ENCODE assay signal across 1 cellular context in genomic region chr1:155130272-155131006, GRCh38.
TF ChIP-seq lines count a peak whose summit lies in the region.

No MANE protein-coding gene starts in this region.

TF ChIP-seq in IMR-90, 13 proteins besides CTCF, POLR2A, EP300 and RAD21:
- no peak for TF ChIP-seq ELK1 (IDR thresholded peaks at IDR 0.05; ENCODE audit: borderline replicate concordance, low read depth, low read length)
- TF ChIP-seq RFX5 (IDR thresholded peaks at IDR 0.05; ENCODE audit: low read depth, low read length) = no peak
- no peak for TF ChIP-seq RCOR1 (IDR thresholded peaks at IDR 0.05; ENCODE audit: insufficient replicate concordance, low read length)
- TF ChIP-seq NFE2L2 (IDR thresholded peaks at IDR 0.05; ENCODE audit: low read depth, low read length) = no peak
- no peak for TF ChIP-seq USF2 (IDR thresholded peaks at IDR 0.05; ENCODE audit: low read depth, low read length)
- TF ChIP-seq CHD1 (IDR thresholded peaks at IDR 0.05; ENCODE audit: low read depth, low read length) = no peak
- no peak for TF ChIP-seq MXI1 (IDR thresholded peaks at IDR 0.05; ENCODE audit: borderline replicate concordance, low read depth, low read length)
- no peak for TF ChIP-seq SMC3 (IDR thresholded peaks at IDR 0.05; ENCODE audit: low read depth, low read length)
- no peak for TF ChIP-seq CEBPB (IDR thresholded peaks at IDR 0.05; ENCODE audit: low read depth, low read length)
- no peak for TF ChIP-seq BHLHE40 (IDR thresholded peaks at IDR 0.05; ENCODE audit: low read depth, low read length)
- TF ChIP-seq MAFK (IDR thresholded peaks at IDR 0.05; ENCODE audit: low read depth, low read length) = no peak
- no peak for TF ChIP-seq MAZ (IDR thresholded peaks at IDR 0.05; ENCODE audit: borderline replicate concordance, low read depth, low read length)
- no peak for TF ChIP-seq FOS (IDR thresholded peaks at IDR 0.05; ENCODE audit: low read depth, low read length)
TF ChIP-seq in IMR-90: peak in this region for 0.
